11 cellular contexts compared by ENCODE assay signal in the genomic region with DNA sequence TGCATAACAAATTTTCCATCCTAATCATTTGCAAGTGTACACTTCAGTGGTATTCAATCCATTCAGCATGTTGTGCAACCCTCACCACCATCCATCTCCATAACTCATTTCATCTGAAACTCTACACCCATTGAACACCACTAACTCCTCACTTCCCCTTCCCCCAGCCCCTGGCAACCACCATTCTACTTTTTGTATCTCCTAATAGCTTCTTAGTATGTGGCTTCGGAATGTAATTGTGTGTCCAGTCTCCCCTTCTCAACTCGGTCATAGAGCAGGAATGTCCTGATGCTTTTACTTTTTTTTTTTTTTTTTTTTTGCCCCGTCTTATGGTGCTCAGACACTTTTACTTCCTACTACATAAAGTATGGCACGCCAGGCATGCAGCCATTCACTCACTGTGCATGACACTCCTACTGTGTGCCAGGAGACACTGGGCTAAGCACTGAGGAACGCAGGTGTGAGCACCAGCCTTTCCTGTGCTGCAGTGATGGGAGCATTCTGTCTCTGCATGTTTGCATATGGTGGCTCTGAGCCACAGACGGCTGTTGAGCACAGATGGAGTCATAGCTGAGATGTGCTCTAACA. TPM values are rescaled to one million over a fixed set of nuclear protein-coding genes. Genes with fewer than 3 reads are reported as not detected.
DNase-seq lines count a peak whose midpoint lies in the region; TF ChIP-seq lines count a peak whose summit lies in the region.
"Had no signal": no experiment of that assay in that cellular context is flagged by ENCODE, and none has a peak within 500 bp of the region (broad histone marks: within the 10 kb centered on the region; RNA-seq: fewer than 3 reads in every experiment).

No MANE protein-coding gene starts in this region.

- TF ChIP-seq CTCF in GM13976 (IDR thresholded peaks at IDR 0.05; ENCODE audit: borderline replicate concordance, control extremely low read depth, extremely low read depth, insufficient read depth, missing control alignments): no peak

- in situ Hi-C loops in GM13976 (cut with MboI; ENCODE audit: low sequenced_read_pairs, unreplicated experiment): no loop called here

- DNase-seq in A172 (ENCODE audit: low spot score): peak; percentile 39
- peak; percentile 77 for DNase-seq in H4 (ENCODE audit: low spot score)
- DNase-seq in OCI-M1 (lab: John Stamatoyannopoulos, UW): peak; percentile 31
- DNase-seq in fibroblast of gingiva (ENCODE audit: low read depth): peak; percentile 96
- DNase-seq in NCI-H345 (lab: John Stamatoyannopoulos, UW): no peak
- DNase-seq in GM13976 (ENCODE audit: low spot score): no peak
- DNase-seq in HUDEP-2 (lab: John Stamatoyannopoulos, UW; ENCODE audit: unreplicated experiment in 76 of 76): no peak
- no peak for DNase-seq in NCI-H524 (lab: John Stamatoyannopoulos, UW)
- DNase-seq: activated CD4-positive, CD25-positive, alpha-beta regulatory T cell treated with anti-CD3 and anti-CD28 coated beads, Interleukin-2, amount 50 U/mL, for 72 hours; activated naive CD8-positive, alpha-beta T cell treated with anti-CD3 and anti-CD28 coated beads for 36 hours had no signal

RNA-seq across cellular contexts. Expression of a gene that starts 15.3 kb away (rescaled TPM):
- total RNA-seq in A172 (2014; rRNA removed; shearing (Covaris generic)): not detected in 2 replicates
- not detected in 2 replicates for total RNA-seq in H4 (2014; rRNA removed; shearing (Covaris generic))
- total RNA-seq: activated naive CD8-positive, alpha-beta T cell treated with anti-CD3 and anti-CD28 coated beads for 36 hours; mesothelial cell of epicardium had no signal

RNA-seq across cellular contexts. Expression of a gene that starts 42.2 kb away (rescaled TPM):
- 38.5 and 39.2 TPM in 2 replicates for total RNA-seq in A172 (2014; rRNA removed; shearing (Covaris generic))
- total RNA-seq in H4 (2014; rRNA removed; shearing (Covaris generic)): 30.5 and 39.7 TPM in 2 replicates

RNA-seq across cellular contexts. Expression of a gene that starts 57.1 kb away (rescaled TPM):
- not detected in 2 replicates for total RNA-seq in A172 (2014; rRNA removed; shearing (Covaris generic))
- total RNA-seq in H4 (2014; rRNA removed; shearing (Covaris generic)): 0.04 TPM in 1 of 2 replicates, not detected in the other
- total RNA-seq: activated naive CD8-positive, alpha-beta T cell treated with anti-CD3 and anti-CD28 coated beads for 36 hours had no signal

Comparison
In these comparisons a context has a peak if more than half of its experiments do, and no peak if none do; other contexts are left out.
1. DNase-seq: peak in A172 (single experiment), H4 (single experiment), OCI-M1 (single experiment) and fibroblast of gingiva (single experiment); none in NCI-H345 (single experiment), GM13976 (single experiment), HUDEP-2 (0 of 76) and NCI-H524 (0 of 2).